36 cellular contexts compared by ENCODE assay signal in genomic region chr5:77904362-77904761, GRCh38.
"Had no signal": no experiment of that assay in that cellular context is flagged by ENCODE, and none has a peak within 500 bp of the region (broad histone marks: within the 10 kb centered on the region; RNA-seq: fewer than 3 reads in every experiment).

No MANE protein-coding gene starts in this region.

- DNase-seq: activated B cell treated with CpG ODN at 0.5 μM for 24 hours; activated CD4-positive, alpha-beta memory T cell treated with anti-CD3 and anti-CD28 coated beads, Interleukin-2, amount 10 ng/mL, durations not matched to agents 7 days and 5 days; activated CD4-positive, alpha-beta T cell treated with anti-CD3 and anti-CD28 coated beads for 4 hours; activated CD4-positive, alpha-beta T cell treated with anti-CD3 and anti-CD28 coated beads, Interleukin-2, amount 10 ng/mL, durations not matched to agents 24 days and 14 days; activated CD4-positive, alpha-beta T cell treated with anti-CD3 and anti-CD28 coated beads, Interleukin-2, amount 50 U/mL, for 1 hour; activated CD4-positive, alpha-beta T cell treated with anti-CD3 and anti-CD28 coated beads, Interleukin-2, amount 50 U/mL, for 4 hours; activated CD4-positive, CD25-positive, alpha-beta regulatory T cell treated with anti-CD3 and anti-CD28 coated beads, Interleukin-2, amount 50 U/mL, for 72 hours; activated CD8-positive, alpha-beta memory T cell treated with anti-CD3 and anti-CD28 coated beads for 24 hours; activated CD8-positive, alpha-beta memory T cell treated with anti-CD3 and anti-CD28 coated beads, Interleukin-2, amount 10 ng/mL, durations not matched to agents 7 days and 5 days; activated CD8-positive, alpha-beta memory T cell treated with anti-CD3 and anti-CD28 coated beads, Interleukin-2, amount 50 U/mL, for 48 hours; activated CD8-positive, alpha-beta T cell treated with anti-CD3 and anti-CD28 coated beads, Interleukin-2, amount 10 ng/mL, durations not matched to agents 7 days and 5 days; activated effector memory CD4-positive, alpha-beta T cell treated with Interleukin-2 at 50 U/mL for 16 hours; activated gamma-delta T cell; activated naive CD4-positive, alpha-beta T cell treated with anti-CD3 and anti-CD28 coated beads, Interleukin-2, amount 10 ng/mL, durations not matched to agents 7 days and 5 days; activated naive CD4-positive, alpha-beta T cell treated with Interleukin-2 at 50 U/mL for 16 hours; activated naive CD8-positive, alpha-beta T cell treated with anti-CD3 and anti-CD28 coated beads, Interleukin-2, amount 10 ng/mL, durations not matched to agents 7 days and 5 days; activated naive CD8-positive, alpha-beta T cell treated with anti-CD3 and anti-CD28 coated beads, Interleukin-2, amount 50 U/mL, for 24 hours; activated T-cell treated with anti-CD3 and anti-CD28 coated beads, Interleukin-2, amount 50 U/mL, for 24 hours; activated T-cell treated with anti-CD3 and anti-CD28 coated beads, Interleukin-2, amount 50 U/mL, for 48 hours; amygdala; anterior cingulate cortex; caudate nucleus; cerebellar nuclear complex; T-helper 1 cell; T-helper 2 cell; T-helper 9 cell had no signal

- H3K4me3 Mint-ChIP-seq: activated B cell treated with CpG ODN at 0.5 μM for 24 hours; activated CD4-positive, alpha-beta memory T cell treated with anti-CD3 and anti-CD28 coated beads, Interleukin-2, amount 10 ng/mL, durations not matched to agents 7 days and 5 days; activated CD4-positive, alpha-beta T cell treated with anti-CD3 and anti-CD28 coated beads, Interleukin-2, amount 10 ng/mL, durations not matched to agents 24 days and 14 days; activated CD8-positive, alpha-beta memory T cell treated with anti-CD3 and anti-CD28 coated beads, Interleukin-2, amount 10 ng/mL, durations not matched to agents 7 days and 5 days; activated CD8-positive, alpha-beta T cell treated with anti-CD3 and anti-CD28 coated beads, Interleukin-2, amount 10 ng/mL, durations not matched to agents 7 days and 5 days; activated naive CD4-positive, alpha-beta T cell treated with anti-CD3 and anti-CD28 coated beads, Interleukin-2, amount 10 ng/mL, durations not matched to agents 7 days and 5 days; activated naive CD4-positive, alpha-beta T cell treated with anti-CD3 and anti-CD28 coated beads, Interleukin-2, amount 50 U/mL, for 24 hours; activated naive CD8-positive, alpha-beta T cell; activated naive CD8-positive, alpha-beta T cell treated with anti-CD3 and anti-CD28 coated beads, Interleukin-2, amount 10 ng/mL, durations not matched to agents 7 days and 5 days; activated naive CD8-positive, alpha-beta T cell treated with anti-CD3 and anti-CD28 coated beads, Interleukin-2, amount 50 U/mL, for 24 hours; activated T-cell treated with anti-CD3 and anti-CD28 coated beads, Interleukin-2, amount 50 U/mL, for 24 hours; brain; central memory CD8-positive, alpha-beta T cell; T-helper 1 cell treated with Interleukin-12 subunit alpha and Interleukin-12 subunit beta and Interleukin-4 antibody, amounts not matched to agents 30 μg/mL and 1 μg/mL, for 36 hours; T-helper 2 cell treated with Interferon-gamma antibody and Interleukin-4, amounts not matched to agents 5 μg/mL and 100 μg/mL, for 36 hours had no signal

- H3K9me3 Mint-ChIP-seq: activated B cell treated with CpG ODN at 0.5 μM for 24 hours; activated CD4-positive, alpha-beta memory T cell treated with anti-CD3 and anti-CD28 coated beads, Interleukin-2, amount 10 ng/mL, durations not matched to agents 7 days and 5 days; activated CD4-positive, alpha-beta T cell treated with anti-CD3 and anti-CD28 coated beads, Interleukin-2, amount 10 ng/mL, durations not matched to agents 24 days and 14 days; activated naive CD4-positive, alpha-beta T cell treated with anti-CD3 and anti-CD28 coated beads, Interleukin-2, amount 10 ng/mL, durations not matched to agents 7 days and 5 days; activated naive CD4-positive, alpha-beta T cell treated with anti-CD3 and anti-CD28 coated beads, Interleukin-2, amount 50 U/mL, for 24 hours; activated naive CD8-positive, alpha-beta T cell treated with anti-CD3 and anti-CD28 coated beads, Interleukin-2, amount 10 ng/mL, durations not matched to agents 7 days and 5 days; activated naive CD8-positive, alpha-beta T cell treated with anti-CD3 and anti-CD28 coated beads, Interleukin-2, amount 50 U/mL, for 24 hours; activated T-cell treated with anti-CD3 and anti-CD28 coated beads, Interleukin-2, amount 50 U/mL, for 24 hours; activated T-helper 2 cell treated with anti-CD3 and anti-CD28 coated beads, Interferon-gamma antibody, Interleukin-2, Interleukin-4, amounts not matched to agents 10 μg/mL and 5 μg/mL and 100 μg/mL, durations not matched to agents 14 hours and 24 hours and 36 hours; central memory CD8-positive, alpha-beta T cell; T-helper 1 cell treated with Interleukin-12 subunit alpha and Interleukin-12 subunit beta and Interleukin-4 antibody, amounts not matched to agents 30 μg/mL and 1 μg/mL, for 36 hours; T-helper 2 cell treated with Interferon-gamma antibody and Interleukin-4, amounts not matched to agents 5 μg/mL and 100 μg/mL, for 36 hours had no signal

- H3K27ac ChIP-seq: ascending aorta, cardiac muscle cell, VCaP had no signal

- H3K36me3 ChIP-seq: ascending aorta, cardiac muscle cell had no signal

- H3K4me1 ChIP-seq: ascending aorta had no signal

- H3K4me3 ChIP-seq: ascending aorta, cardiac muscle cell had no signal

- H3K4me1 Mint-ChIP-seq: activated B cell treated with CpG ODN at 0.5 μM for 24 hours; activated CD4-positive, alpha-beta memory T cell treated with anti-CD3 and anti-CD28 coated beads, Interleukin-2, amount 10 ng/mL, durations not matched to agents 7 days and 5 days; activated CD4-positive, alpha-beta T cell treated with anti-CD3 and anti-CD28 coated beads, Interleukin-2, amount 10 ng/mL, durations not matched to agents 24 days and 14 days; activated CD8-positive, alpha-beta memory T cell treated with anti-CD3 and anti-CD28 coated beads, Interleukin-2, amount 10 ng/mL, durations not matched to agents 7 days and 5 days; activated naive CD4-positive, alpha-beta T cell treated with anti-CD3 and anti-CD28 coated beads, Interleukin-2, amount 10 ng/mL, durations not matched to agents 7 days and 5 days; activated naive CD4-positive, alpha-beta T cell treated with anti-CD3 and anti-CD28 coated beads, Interleukin-2, amount 50 U/mL, for 24 hours; activated naive CD8-positive, alpha-beta T cell treated with anti-CD3 and anti-CD28 coated beads, Interleukin-2, amount 10 ng/mL, durations not matched to agents 7 days and 5 days; activated naive CD8-positive, alpha-beta T cell treated with anti-CD3 and anti-CD28 coated beads, Interleukin-2, amount 50 U/mL, for 24 hours; brain; central memory CD8-positive, alpha-beta T cell had no signal

- H3K27me3 ChIP-seq: ascending aorta, cardiac muscle cell had no signal

- ATAC-seq: activated CD8-positive, alpha-beta memory T cell treated with anti-CD3 and anti-CD28 coated beads, Interleukin-2, amount 10 ng/mL, durations not matched to agents 7 days and 5 days; activated CD8-positive, alpha-beta T cell treated with anti-CD3 and anti-CD28 coated beads, Interleukin-2, amount 10 ng/mL, durations not matched to agents 7 days and 5 days; activated naive CD8-positive, alpha-beta T cell treated with anti-CD3 and anti-CD28 coated beads, Interleukin-2, amount 50 U/mL, for 24 hours had no signal

- H3K9me3 ChIP-seq: ascending aorta had no signal

- H3K27ac Mint-ChIP-seq: activated B cell treated with CpG ODN at 0.5 μM for 24 hours; activated CD4-positive, alpha-beta memory T cell treated with anti-CD3 and anti-CD28 coated beads, Interleukin-2, amount 10 ng/mL, durations not matched to agents 7 days and 5 days; activated CD4-positive, alpha-beta T cell treated with anti-CD3 and anti-CD28 coated beads, Interleukin-2, amount 10 ng/mL, durations not matched to agents 24 days and 14 days; activated CD8-positive, alpha-beta memory T cell treated with anti-CD3 and anti-CD28 coated beads, Interleukin-2, amount 10 ng/mL, durations not matched to agents 7 days and 5 days; activated CD8-positive, alpha-beta T cell treated with anti-CD3 and anti-CD28 coated beads, Interleukin-2, amount 10 ng/mL, durations not matched to agents 7 days and 5 days; activated naive CD4-positive, alpha-beta T cell treated with anti-CD3 and anti-CD28 coated beads, Interleukin-2, amount 10 ng/mL, durations not matched to agents 7 days and 5 days; activated naive CD4-positive, alpha-beta T cell treated with anti-CD3 and anti-CD28 coated beads, Interleukin-2, amount 50 U/mL, for 24 hours; activated naive CD8-positive, alpha-beta T cell; activated naive CD8-positive, alpha-beta T cell treated with anti-CD3 and anti-CD28 coated beads, Interleukin-2, amount 10 ng/mL, durations not matched to agents 7 days and 5 days; activated naive CD8-positive, alpha-beta T cell treated with anti-CD3 and anti-CD28 coated beads, Interleukin-2, amount 50 U/mL, for 24 hours; activated T-cell treated with anti-CD3 and anti-CD28 coated beads, Interleukin-2, amount 50 U/mL, for 24 hours; activated T-helper 2 cell treated with anti-CD3 and anti-CD28 coated beads, Interferon-gamma antibody, Interleukin-2, Interleukin-4, amounts not matched to agents 10 μg/mL and 5 μg/mL and 100 μg/mL, durations not matched to agents 14 hours and 24 hours and 36 hours; brain; T-helper 1 cell treated with Interleukin-12 subunit alpha and Interleukin-12 subunit beta and Interleukin-4 antibody, amounts not matched to agents 30 μg/mL and 1 μg/mL, for 36 hours; T-helper 2 cell treated with Interferon-gamma antibody and Interleukin-4, amounts not matched to agents 5 μg/mL and 100 μg/mL, for 36 hours had no signal

- H3K36me3 Mint-ChIP-seq: activated CD8-positive, alpha-beta memory T cell treated with anti-CD3 and anti-CD28 coated beads, Interleukin-2, amount 10 ng/mL, durations not matched to agents 7 days and 5 days; activated naive CD4-positive, alpha-beta T cell treated with anti-CD3 and anti-CD28 coated beads, Interleukin-2, amount 10 ng/mL, durations not matched to agents 7 days and 5 days; activated naive CD4-positive, alpha-beta T cell treated with anti-CD3 and anti-CD28 coated beads, Interleukin-2, amount 50 U/mL, for 24 hours; activated naive CD8-positive, alpha-beta T cell; activated naive CD8-positive, alpha-beta T cell treated with anti-CD3 and anti-CD28 coated beads, Interleukin-2, amount 10 ng/mL, durations not matched to agents 7 days and 5 days; brain had no signal

- H3K27me3 Mint-ChIP-seq: activated naive CD4-positive, alpha-beta T cell treated with anti-CD3 and anti-CD28 coated beads, Interleukin-2, amount 50 U/mL, for 24 hours; activated naive CD8-positive, alpha-beta T cell treated with anti-CD3 and anti-CD28 coated beads, Interleukin-2, amount 10 ng/mL, durations not matched to agents 7 days and 5 days; activated T-cell treated with anti-CD3 and anti-CD28 coated beads, Interleukin-2, amount 50 U/mL, for 24 hours had no signal
